In genomic region chr18:58202406-58202730, GRCh38 we compare ENCODE assay signal across 10 cellular contexts.
DNase-seq lines count a peak whose midpoint lies in the region; ATAC-seq and TF ChIP-seq lines count a peak whose summit lies in the region.
"Had no signal": no experiment of that assay in that cellular context is flagged by ENCODE, and none has a peak within 500 bp of the region (broad histone marks: within the 10 kb centered on the region; RNA-seq: fewer than 3 reads in every experiment).

No MANE protein-coding gene starts in this region.

- POLR2A ChIA-PET in naive thymus-derived CD4-positive, alpha-beta T cell (lab: Charles Lee): no interaction called here

- H3K27ac ChIP-seq in GM23248 (no peak overlapping the region), rectal smooth muscle tissue (ENCODE audit: low read depth, low read length) (peak overlapping the region; percentile 77), testis (no peak overlapping the region)
- no peak overlapping the region for H3K27ac ChIP-seq in naive thymus-derived CD4-positive, alpha-beta T cell (ENCODE audit: low read depth, low read length)
- H3K27ac ChIP-seq: psoas muscle had no signal

- no peak overlapping the region for H3K4me3 ChIP-seq in GM23248
- no peak overlapping the region for H3K4me3 ChIP-seq in rectal smooth muscle tissue (ENCODE audit: low read length)
- no peak overlapping the region for H3K4me3 ChIP-seq in testis
- H3K4me3 ChIP-seq in naive thymus-derived CD4-positive, alpha-beta T cell (ENCODE audit: low read length): no peak overlapping the region
- H3K4me3 ChIP-seq: psoas muscle had no signal

- DNase-seq in GM23248 (peak; percentile 61), NCI-H748 treated with DMSO at 0.1 percent for 48 hours (lab: John Stamatoyannopoulos, UW) (peak; percentile 75), testis (no peak), DMS 273 (lab: John Stamatoyannopoulos, UW; ENCODE audit: unreplicated experiment) (no peak)
- no peak for DNase-seq in naive thymus-derived CD4-positive, alpha-beta T cell
- DNase-seq: NCI-H1105 treated with DMSO at 0.1 percent for 48 hours, psoas muscle had no signal

- H3K9me3 ChIP-seq in GM23248 (ENCODE audit: low read depth) (no peaks in the 10 kb centered on the region), testis (no peaks in the 10 kb centered on the region)
- H3K9me3 ChIP-seq in naive thymus-derived CD4-positive, alpha-beta T cell (ENCODE audit: control insufficient read depth in 2 of 3, low read length in 3 of 3): no peaks in the 10 kb centered on the region
- H3K9me3 ChIP-seq: psoas muscle had no signal

- H3K4me1 ChIP-seq in GM23248 (ENCODE audit: insufficient read depth): peaks cover 34% of the 10 kb centered on the region
- peaks cover 13% of the 10 kb centered on the region for H3K4me1 ChIP-seq in rectal smooth muscle tissue (ENCODE audit: control insufficient read depth, insufficient read depth, low read length)
- no peaks in the 10 kb centered on the region for H3K4me1 ChIP-seq in testis
- no peaks in the 10 kb centered on the region for H3K4me1 ChIP-seq in naive thymus-derived CD4-positive, alpha-beta T cell (ENCODE audit: control insufficient read depth in 2 of 2, insufficient read depth in 2 of 2, low read length in 2 of 2)

- no peak overlapping the region for H3K4me2 ChIP-seq in GM23248 (ENCODE audit: unreplicated experiment)

- H3K36me3 ChIP-seq in GM23248 (ENCODE audit: low read depth) (no peaks in the 10 kb centered on the region), rectal smooth muscle tissue (ENCODE audit: control insufficient read depth, insufficient read depth, low read length) (no peaks in the 10 kb centered on the region), testis (ENCODE audit: low read depth, missing control alignments) (no peaks in the 10 kb centered on the region)
- H3K36me3 ChIP-seq in naive thymus-derived CD4-positive, alpha-beta T cell (ENCODE audit: control insufficient read depth in 2 of 3, insufficient read depth in 3 of 3, low read length in 3 of 3): no peaks in the 10 kb centered on the region

- no peak overlapping the region for H3K27ac Mint-ChIP-seq in activated T-helper 17 cell treated with anti-CD3 and anti-CD28 coated beads, Interleukin-2, amount 50 U/mL, for 72 hours
- no peak overlapping the region for H3K27ac Mint-ChIP-seq in naive thymus-derived CD4-positive, alpha-beta T cell

- H4K20me1 ChIP-seq in GM23248 (ENCODE audit: insufficient read depth): no peaks in the 10 kb centered on the region

- 72 to 76% methylated on average over 5 of the region's 5 CpGs for WGBS in GM23248 (ENCODE audit: low coverage in 1 of 2, low lambda C conversion rate in 2 of 2, missing lambda C conversion rate in 2 of 2), 2 experiments
- WGBS in testis, 2 donors: 90 to 96% methylated on average over 5 of the region's 5 CpGs

- no peak overlapping the region for H2AFZ ChIP-seq in GM23248

- no peaks in the 10 kb centered on the region for H3K9me3 Mint-ChIP-seq in activated T-helper 17 cell treated with anti-CD3 and anti-CD28 coated beads, Interleukin-2, amount 50 U/mL, for 72 hours
- no peaks in the 10 kb centered on the region for H3K9me3 Mint-ChIP-seq in naive thymus-derived CD4-positive, alpha-beta T cell

- no peak for TF ChIP-seq CTCF in testis (IDR thresholded peaks at IDR 0.05)

- intact Hi-C loops in testis (cut with DNase I; ENCODE audit: low total_unique reads): no loop called here
- intact Hi-C loops in naive thymus-derived CD4-positive, alpha-beta T cell (cut with micrococcal nuclease): no loop called here

- TF ChIP-seq POLR2A in testis (IDR thresholded peaks at IDR 0.05): no peak

- CTCF ChIA-PET in naive thymus-derived CD4-positive, alpha-beta T cell (lab: Charles Lee): interaction anchor here (1.4 kb wide), 1 partner anchor 9 kb away, joined by 3 read pairs; no protein-coding TSS in a partner anchor

- no peaks in the 10 kb centered on the region for H3K27me3 Mint-ChIP-seq in activated T-helper 17 cell treated with anti-CD3 and anti-CD28 coated beads, Interleukin-2, amount 50 U/mL, for 72 hours
- peaks cover 0 to 7% (median 3%) of the 10 kb centered on the region in 5 donors for H3K27me3 Mint-ChIP-seq in naive thymus-derived CD4-positive, alpha-beta T cell

- H3K27me3 ChIP-seq in GM23248 (replicated peaks; ENCODE audit: insufficient read depth) (no peaks in the 10 kb centered on the region), rectal smooth muscle tissue (ENCODE audit: control insufficient read depth, insufficient read depth, low read length) (no peaks in the 10 kb centered on the region), testis (no peaks in the 10 kb centered on the region)
- no peaks in the 10 kb centered on the region for H3K27me3 ChIP-seq in naive thymus-derived CD4-positive, alpha-beta T cell (ENCODE audit: control insufficient read depth in 2 of 2, insufficient read depth in 2 of 2, low read length in 2 of 2)

- no peak overlapping the region for H3K9ac ChIP-seq in GM23248
- no peak overlapping the region for H3K9ac ChIP-seq in rectal smooth muscle tissue (ENCODE audit: low read length)

- no peaks in the 10 kb centered on the region for H3K9me2 ChIP-seq in GM23248 (ENCODE audit: insufficient read depth)

- ATAC-seq in esophagus mucosa: peak; percentile 35
- ATAC-seq in activated T-helper 17 cell treated with anti-CD3 and anti-CD28 coated beads, Interleukin-2, amount 50 U/mL, for 72 hours (replicated peaks): no peak
- ATAC-seq in naive thymus-derived CD4-positive, alpha-beta T cell: no peak

- H3K36me3 Mint-ChIP-seq in activated T-helper 17 cell treated with anti-CD3 and anti-CD28 coated beads, Interleukin-2, amount 50 U/mL, for 72 hours (ENCODE audit: low read depth): no peaks in the 10 kb centered on the region
- H3K36me3 Mint-ChIP-seq in naive thymus-derived CD4-positive, alpha-beta T cell: peaks cover 0 to 4% (median 0%) of the 10 kb centered on the region in 5 donors

- in situ Hi-C loops in GM23248 (cut with MboI): no loop called here

- H3K4me3 Mint-ChIP-seq in activated T-helper 17 cell treated with anti-CD3 and anti-CD28 coated beads, Interleukin-2, amount 50 U/mL, for 72 hours: no peak overlapping the region
- no peak overlapping the region for H3K4me3 Mint-ChIP-seq in naive thymus-derived CD4-positive, alpha-beta T cell

- H3F3A ChIP-seq in GM23248 (ENCODE audit: insufficient read depth): peaks cover 20% of the 10 kb centered on the region

- no peaks in the 10 kb centered on the region for H3K4me1 Mint-ChIP-seq in activated T-helper 17 cell treated with anti-CD3 and anti-CD28 coated beads, Interleukin-2, amount 50 U/mL, for 72 hours
- peaks cover 0 to 3% (median 0%) of the 10 kb centered on the region in 7 donors for H3K4me1 Mint-ChIP-seq in naive thymus-derived CD4-positive, alpha-beta T cell

- H3K79me2 ChIP-seq in GM23248 (ENCODE audit: insufficient read depth): no peaks in the 10 kb centered on the region

Comparison
In these comparisons a context has a peak if more than half of its experiments do, and no peak if none do; other contexts are left out.
1. DNase-seq: peak in GM23248 (single experiment) and NCI-H748 treated with DMSO at 0.1 percent for 48 hours (single experiment); none in testis (single experiment), naive thymus-derived CD4-positive, alpha-beta T cell (0 of 9) and DMS 273 (single experiment).